ENCODE assay signal across 10 cellular contexts in the genomic region with DNA sequence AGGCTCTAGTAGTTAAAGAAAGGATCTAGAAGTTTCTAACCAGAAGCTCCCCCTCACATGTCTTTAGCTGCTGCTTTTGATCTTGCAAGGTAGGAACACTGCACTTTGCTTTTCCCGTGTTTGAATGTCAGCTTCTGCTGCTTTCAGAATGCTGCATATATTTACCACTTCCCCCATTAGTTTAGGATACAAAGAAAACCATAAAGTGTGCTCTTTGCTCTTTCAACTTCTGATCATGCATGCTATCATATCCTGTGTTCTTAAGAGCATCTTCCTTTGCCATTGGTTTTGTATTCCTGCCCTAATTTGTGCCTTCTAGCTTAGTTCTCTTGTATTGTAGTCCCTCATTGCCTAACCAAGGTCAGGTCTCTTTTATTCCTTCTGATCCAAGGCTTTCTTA. TPM values are rescaled to one million over a fixed set of nuclear protein-coding genes. Genes with fewer than 3 reads are reported as not detected.
DNase-seq lines count a peak whose midpoint lies in the region; ATAC-seq and TF ChIP-seq lines count a peak whose summit lies in the region.
"Had no signal": no experiment of that assay in that cellular context is flagged by ENCODE, and none has a peak within 500 bp of the region (broad histone marks: within the 10 kb centered on the region; RNA-seq: fewer than 3 reads in every experiment).

No MANE protein-coding gene starts in this region.

- H2BK120ac ChIP-seq in mesendoderm (ENCODE audit: low read depth, low read length): no peak overlapping the region

- no peak overlapping the region for H3K18ac ChIP-seq in mesendoderm (ENCODE audit: low read length)

- no peak overlapping the region for H3K56ac ChIP-seq in mesendoderm (ENCODE audit: low read length)

- H3K4me3 ChIP-seq in adrenal gland: no peak overlapping the region
- H3K4me3 ChIP-seq in mucosa of rectum (ENCODE audit: low read length in 2 of 2): peak overlapping the region in 1 of 2 donors; percentile 5
- H3K4me3 ChIP-seq in upper lobe of right lung: no peak overlapping the region
- H3K4me3 ChIP-seq in mesendoderm (ENCODE audit: low read length): no peak overlapping the region
- H3K4me3 ChIP-seq: ovary had no signal

- H2AK5ac ChIP-seq in mesendoderm (ENCODE audit: low read length): no peak overlapping the region

- intact Hi-C loops in adrenal gland (cut with DNase I) (no loop called here), upper lobe of right lung (cut with DNase I) (no loop called here)

- H3K79me2 ChIP-seq in mesendoderm (ENCODE audit: control insufficient read depth, insufficient read depth, low read length): peaks cover 26% of the 10 kb centered on the region

- H3K27me3 ChIP-seq in adrenal gland (no peaks in the 10 kb centered on the region), mucosa of rectum (ENCODE audit: control insufficient read depth in 2 of 2, insufficient read depth in 2 of 2, low read length in 2 of 2) (no peaks in the 10 kb centered on the region), upper lobe of right lung (no peaks in the 10 kb centered on the region), mesendoderm (ENCODE audit: insufficient read depth, low read length, poor library complexity) (no peaks in the 10 kb centered on the region)
- H3K27me3 ChIP-seq: ovary had no signal

- H3K4me2 ChIP-seq in mesendoderm (ENCODE audit: low read length): no peak overlapping the region

- H3K9ac ChIP-seq in mucosa of rectum (ENCODE audit: low read depth in 1 of 2, low read length in 2 of 2) (no peak overlapping the region), mesendoderm (ENCODE audit: low read length) (no peak overlapping the region)

- peak overlapping the region; percentile 49 for H3K4me3 Mint-ChIP-seq in activated naive CD4-positive, alpha-beta T cell treated with anti-CD3 and anti-CD28 coated beads, Interleukin-2, amount 50 U/mL, for 24 hours

- no peak overlapping the region for H2BK5ac ChIP-seq in mesendoderm (ENCODE audit: low read length)

- ATAC-seq in upper lobe of right lung: no peak
- no peak for ATAC-seq in activated CD4-positive, CD25-positive, alpha-beta regulatory T cell treated with anti-CD3 and anti-CD28 coated beads, Interleukin-2, amount 50 U/mL, for 24 hours

- no peak overlapping the region for H4K5ac ChIP-seq in mesendoderm (ENCODE audit: low read length)

- H3K27ac ChIP-seq in adrenal gland (peak overlapping the region in 4 of 5 donors; percentile 0 to 46 (median 20)), mucosa of rectum (ENCODE audit: low read depth in 2 of 2, low read length in 2 of 2) (peak overlapping the region; percentile 40 to 56), upper lobe of right lung (peak overlapping the region; percentile 59), mesendoderm (ENCODE audit: low read depth, low read length) (no peak overlapping the region)

- no peak overlapping the region for H2BK15ac ChIP-seq in mesendoderm (replicated peaks; ENCODE audit: low read depth)

- peaks cover 22% of the 10 kb centered on the region for H3K36me3 Mint-ChIP-seq in activated naive CD4-positive, alpha-beta T cell treated with anti-CD3 and anti-CD28 coated beads, Interleukin-2, amount 50 U/mL, for 24 hours

- H3K9me3 ChIP-seq in adrenal gland (replicated peaks in 1 of 3): no peaks in the 10 kb centered on the region
- no peaks in the 10 kb centered on the region for H3K9me3 ChIP-seq in mucosa of rectum (ENCODE audit: control insufficient read depth in 2 of 2, low read length in 2 of 2)
- H3K9me3 ChIP-seq in upper lobe of right lung: no peaks in the 10 kb centered on the region
- H3K9me3 ChIP-seq: ovary had no signal

- H3K4me1 Mint-ChIP-seq in activated naive CD4-positive, alpha-beta T cell treated with anti-CD3 and anti-CD28 coated beads, Interleukin-2, amount 50 U/mL, for 24 hours: peaks cover 92% of the 10 kb centered on the region

- H3K27ac Mint-ChIP-seq in activated naive CD4-positive, alpha-beta T cell treated with anti-CD3 and anti-CD28 coated beads, Interleukin-2, amount 50 U/mL, for 24 hours: peak overlapping the region; percentile 71

- H3K23ac ChIP-seq in mesendoderm (ENCODE audit: low read length): no peak overlapping the region

- no peak for TF ChIP-seq POLR2A in adrenal gland (IDR thresholded peaks at IDR 0.05)

- peaks cover 0 to 11% of the 10 kb centered on the region in 2 donors for H3K36me3 ChIP-seq in adrenal gland (replicated peaks in 1 of 2)
- peaks cover 15 to 17% of the 10 kb centered on the region in 2 donors for H3K36me3 ChIP-seq in mucosa of rectum (ENCODE audit: control insufficient read depth in 2 of 2, insufficient read depth in 2 of 2, low read length in 2 of 2)
- peaks cover 15% of the 10 kb centered on the region for H3K36me3 ChIP-seq in upper lobe of right lung
- H3K36me3 ChIP-seq in mesendoderm (ENCODE audit: control insufficient read depth, insufficient read depth, low read length): peaks cover 5% of the 10 kb centered on the region
- H3K36me3 ChIP-seq: ovary had no signal

- peaks cover 28% of the 10 kb centered on the region for H3K79me1 ChIP-seq in mesendoderm (ENCODE audit: low read length)

- WGBS in adrenal gland, 4 donors: 15 to 26% (median 18%) methylated on average over 1 of the region's 1 CpG
- no CpG with 5 or more reads among the region's 1 CpG for WGBS in mesendoderm (ENCODE audit: extremely low coverage, insufficient coverage, low lambda C conversion rate)

- peaks cover 38 to 62% of the 10 kb centered on the region in 2 donors for H3K4me1 ChIP-seq in adrenal gland (replicated peaks in 1 of 2)
- H3K4me1 ChIP-seq in mucosa of rectum (ENCODE audit: control insufficient read depth in 2 of 2, insufficient read depth in 2 of 2, low read length in 2 of 2): peaks cover 26 to 30% of the 10 kb centered on the region in 2 donors
- peaks cover 54% of the 10 kb centered on the region for H3K4me1 ChIP-seq in upper lobe of right lung
- H3K4me1 ChIP-seq in mesendoderm (ENCODE audit: control insufficient read depth, low read depth, low read length): peaks cover 3% of the 10 kb centered on the region

- DNase-seq in activated naive CD4-positive, alpha-beta T cell (lab: John Stamatoyannopoulos, UW): no peak
- DNase-seq in adrenal gland (no peak), upper lobe of right lung (no peak), AG08395 (ENCODE audit: low spot score) (no peak), mesendoderm (no peak)
- DNase-seq: aorta, ovary had no signal

- TF ChIP-seq CTCF in adrenal gland (IDR thresholded peaks at IDR 0.05) (no peak), upper lobe of right lung (IDR thresholded peaks at IDR 0.05) (no peak)

- H4K8ac ChIP-seq in mesendoderm (ENCODE audit: low read depth, low read length): no peak overlapping the region

- no peak overlapping the region for H3K4ac ChIP-seq in mesendoderm (ENCODE audit: low read depth, low read length)

- no peaks in the 10 kb centered on the region for H3K27me3 Mint-ChIP-seq in activated naive CD4-positive, alpha-beta T cell treated with anti-CD3 and anti-CD28 coated beads, Interleukin-2, amount 50 U/mL, for 24 hours

- H3K9me3 Mint-ChIP-seq in activated naive CD4-positive, alpha-beta T cell treated with anti-CD3 and anti-CD28 coated beads, Interleukin-2, amount 50 U/mL, for 24 hours: no peaks in the 10 kb centered on the region

RNA-seq across cellular contexts. Expression of gene ZNF609, which starts 43.3 kb away (rescaled TPM):
- total RNA-seq in adrenal gland (10 to 100 TPM; 19.3 to 35.5 (median 26.9) TPM), upper lobe of right lung (45.4 TPM)
- 10 to 100 TPM in 2 of 3 donors, 1 to 10 TPM in 1; 4.4 to 18.4 (median 14.1) TPM for polyA plus RNA-seq in adrenal gland
- 22.4 TPM for polyA plus RNA-seq in mesendoderm (2013, experiment 1 of 2)
- polyA plus RNA-seq in mesendoderm (2013, experiment 2 of 2): 23.3 TPM
